ENCODE assay signal across 8 cellular contexts in genomic region chr20:45362804-45363610, GRCh38. TPM values are rescaled to one million over a fixed set of nuclear protein-coding genes. Genes with fewer than 3 reads are reported as not detected.
A peak's percentile ranks its signal among the peaks of the same experiment; 100 is the strongest.
DNase-seq lines count a peak whose midpoint lies in the region; ATAC-seq and TF ChIP-seq lines count a peak whose summit lies in the region.

SYS1 (plus strand) TSS chr20:45363156; CDS start chr20:45363532, 376 bp downstream.

- H3K4me3 Mint-ChIP-seq in activated T-cell treated with anti-CD3 and anti-CD28 coated beads, Interleukin-2, amount 50 U/mL, for 24 hours, result peak within 1 kb of the TSS; percentile 100

- H3K36me3 Mint-ChIP-seq in activated T-cell treated with anti-CD3 and anti-CD28 coated beads, Interleukin-2, amount 50 U/mL, for 24 hours (ENCODE audit: low read depth), result peaks cover 42% of the 10 kb centered on the region

- no peaks in the 10 kb centered on the region for H3K27me3 ChIP-seq in mucosa of rectum (ENCODE audit: control insufficient read depth in 2 of 2, insufficient read depth in 2 of 2, low read length in 2 of 2)

- peak; percentile 79 for ATAC-seq in GM21723 (IDR thresholded peaks at IDR 0.05; ENCODE audit: unreplicated experiment)

- H3K9ac ChIP-seq in mucosa of rectum (ENCODE audit: low read depth in 1 of 2, low read length in 2 of 2), result peak within 1 kb of the TSS; percentile 88 to 94

- H3K9me3 ChIP-seq in mucosa of rectum (ENCODE audit: control insufficient read depth in 2 of 2, low read length in 2 of 2), result no peaks in the 10 kb centered on the region

- DNase-seq in DMS79 treated with DMSO at 0.1 percent for 48 hours (lab: John Stamatoyannopoulos, UW) (peak; percentile 89), KG1 (lab: John Stamatoyannopoulos, UW) (peak; percentile 96), erythroblast (lab: John Stamatoyannopoulos, UW) (peak; percentile 99 to 100)
- DNase-seq in activated T-cell treated with anti-CD3 and anti-CD28 coated beads, Interleukin-2, amount 50 U/mL, for 24 hours, result peak; percentile 99
- peak; percentile 99 for DNase-seq in stimulated activated CD8-positive, alpha-beta memory T cell treated with anti-CD3 and anti-CD28 coated beads, Interleukin-4, amount 100 ng/mL, for 48 hours

- H3K27me3 Mint-ChIP-seq in activated T-cell treated with anti-CD3 and anti-CD28 coated beads, Interleukin-2, amount 50 U/mL, for 24 hours, result no peaks in the 10 kb centered on the region

- peaks cover 33% of the 10 kb centered on the region in 2 donors for H3K4me1 ChIP-seq in mucosa of rectum (ENCODE audit: control insufficient read depth in 2 of 2, insufficient read depth in 2 of 2, low read length in 2 of 2)

- peak within 1 kb of the TSS; percentile 100 for H3K27ac Mint-ChIP-seq in activated T-cell treated with anti-CD3 and anti-CD28 coated beads, Interleukin-2, amount 50 U/mL, for 24 hours

- peak within 1 kb of the TSS; percentile 98 for H3K27ac ChIP-seq in mucosa of rectum (ENCODE audit: low read depth in 2 of 2, low read length in 2 of 2)

- peak; percentile 83 for TF ChIP-seq POLR2A in erythroblast (IDR thresholded peaks at IDR 0.05; ENCODE audit: low read length)

- peak within 1 kb of the TSS; percentile 92 to 94 for H3K4me3 ChIP-seq in mucosa of rectum (ENCODE audit: low read length in 2 of 2)

- H3K4me1 Mint-ChIP-seq in activated T-cell treated with anti-CD3 and anti-CD28 coated beads, Interleukin-2, amount 50 U/mL, for 24 hours (ENCODE audit: low read depth), result peaks cover 60% of the 10 kb centered on the region

- H3K36me3 ChIP-seq in mucosa of rectum (ENCODE audit: control insufficient read depth in 2 of 2, insufficient read depth in 2 of 2, low read length in 2 of 2), result peaks cover 18 to 28% of the 10 kb centered on the region in 2 donors

- H3K9me3 Mint-ChIP-seq in activated T-cell treated with anti-CD3 and anti-CD28 coated beads, Interleukin-2, amount 50 U/mL, for 24 hours, result no peaks in the 10 kb centered on the region

TF ChIP-seq in PFSK-1, 5 proteins besides CTCF, POLR2A, EP300 and RAD21:
- TF ChIP-seq POLR2AphosphoS5 (IDR thresholded peaks at IDR 0.05; ENCODE audit: low read depth, low read length) (peak; percentile 96), TAF1 (IDR thresholded peaks at IDR 0.05; ENCODE audit: borderline replicate concordance, insufficient read depth, low read length) (peak; percentile 53; the same call in 1 of the 2 replicates), FOXP2 (optimal IDR thresholded peaks at IDR 0.05; ENCODE audit: borderline replicate concordance, extremely low read depth, extremely low read length, insufficient read depth) (peak; percentile 9), REST (IDR thresholded peaks at IDR 0.05; ENCODE audit: insufficient read depth in 1 of 2, low read depth in 2 of 2, low read length in 2 of 2) (0 out of 4 replicates have a peak, but pooled peaks of 1 of the 2 experiments have one; percentile 8), SIN3A (IDR thresholded peaks at IDR 0.05; ENCODE audit: borderline replicate concordance, insufficient read depth, low read length) (peak; percentile 98)

RNA-seq across cellular contexts. Expression of gene SYS1, which starts in this region (rescaled TPM):
- polyA plus RNA-seq in PFSK-1 (2012; ENCODE audit: insufficient read length, low read depth), result 30.5 TPM

Comparison
In these comparisons a context has a peak if more than half of its experiments do, and no peak if none do; other contexts are left out.
1. Peak in every context shown above with its lines: DNase-seq, ATAC-seq, H3K4me3 ChIP-seq and H3K27ac ChIP-seq.